Comparison of ENCODE assay signal across 1 cellular context in the genomic region with DNA sequence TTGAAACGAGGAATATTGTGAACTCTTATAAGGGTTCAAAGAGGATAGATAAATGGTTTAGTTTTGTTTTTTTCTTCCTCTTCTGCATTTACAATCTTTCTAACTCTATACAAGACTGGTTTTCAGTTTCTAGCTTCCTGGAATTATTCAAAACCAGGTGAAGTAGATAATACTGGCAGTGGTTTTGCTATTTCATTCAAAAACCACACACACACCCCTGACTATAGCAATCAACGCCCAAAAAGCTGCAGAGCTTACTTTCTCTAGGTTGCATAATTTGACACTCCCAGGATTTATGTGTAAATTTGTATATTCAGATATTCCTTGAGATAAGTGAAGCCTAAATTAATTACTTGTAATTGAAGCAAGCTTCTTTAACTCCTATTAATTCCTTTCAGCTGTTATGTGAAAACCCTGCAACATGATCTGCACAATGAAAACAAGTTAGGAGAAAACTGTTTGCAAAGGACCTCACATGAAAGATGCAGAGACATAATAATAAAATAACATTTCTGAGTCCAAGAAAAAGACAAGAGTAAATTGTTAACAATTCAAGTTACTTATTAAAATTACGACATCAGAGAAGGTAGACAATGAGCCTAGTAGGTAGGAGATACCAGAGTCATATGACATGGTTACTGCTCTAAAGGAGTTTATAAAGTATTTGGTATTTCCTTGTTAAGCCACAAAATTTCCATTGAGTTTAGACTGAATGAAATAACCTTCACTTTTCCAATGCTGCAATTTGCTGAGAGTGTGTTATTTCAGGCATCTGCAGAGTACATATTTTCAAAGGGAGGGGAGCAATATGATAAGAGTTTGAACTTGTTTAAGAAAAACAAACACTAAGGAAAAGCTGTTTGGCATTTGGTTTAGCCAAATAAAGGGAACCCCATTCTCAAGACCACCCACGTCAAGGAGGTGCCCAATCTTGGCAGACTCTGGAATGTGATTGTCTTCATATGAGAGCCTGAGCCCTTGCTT.
A peak's percentile ranks its signal among the peaks of the same experiment; 100 is the strongest.
TF ChIP-seq lines count a peak whose summit lies in the region.

No MANE protein-coding gene starts in this region.

TF ChIP-seq in HepG2, 621 proteins besides CTCF, POLR2A, EP300 and RAD21 (continued from another document and continues in another):
- TF ChIP-seq MAZ (IDR thresholded peaks at IDR 0.05; ENCODE audit: borderline replicate concordance, low read depth, low read length) (no peak), MAZ (CRISPR knock-in tag; IDR thresholded peaks at IDR 0.05; ENCODE audit: low read depth) (no peak), CHCHD3 (CRISPR knock-in tag; IDR thresholded peaks at IDR 0.05) (no peak), AGO2 (optimal IDR thresholded peaks at IDR 0.05; ENCODE audit: low read depth, low read length) (no peak), DPF2 (CRISPR knock-in tag; IDR thresholded peaks at IDR 0.05; ENCODE audit: borderline replicate concordance, low read depth) (no peak), ZNF207 (IDR thresholded peaks at IDR 0.05; ENCODE audit: borderline replicate concordance) (no peak), NFKB2 (CRISPR knock-in tag; IDR thresholded peaks at IDR 0.05; ENCODE audit: borderline replicate concordance) (no peak), TOE1 (CRISPR knock-in tag; IDR thresholded peaks at IDR 0.05) (no peak), FOXO1 (CRISPR knock-in tag; IDR thresholded peaks at IDR 0.05) (0 out of 2 replicates have a peak, but pooled peaks have one; percentile 14), ARID3A (IDR thresholded peaks at IDR 0.05; ENCODE audit: low read depth, low read length) (no peak), PRPF4 (IDR thresholded peaks at IDR 0.05; ENCODE audit: low read depth, low read length, poor library complexity, severe bottlenecking) (no peak), THAP11 (CRISPR knock-in tag; IDR thresholded peaks at IDR 0.05) (no peak; the same call in 1 of the 2 replicates), ZNF703 (CRISPR knock-in tag; IDR thresholded peaks at IDR 0.05; ENCODE audit: borderline replicate concordance) (no peak), SRF (IDR thresholded peaks at IDR 0.05; ENCODE audit: low read depth, low read length) (no peak), ZNF773 (CRISPR knock-in tag; IDR thresholded peaks at IDR 0.05; ENCODE audit: borderline replicate concordance) (no peak), NPAS2 (CRISPR knock-in tag; IDR thresholded peaks at IDR 0.05; ENCODE audit: borderline replicate concordance) (no peak), ZNF660 (CRISPR knock-in tag; IDR thresholded peaks at IDR 0.05; ENCODE audit: borderline replicate concordance, low read depth) (no peak), ZBTB21 (CRISPR knock-in tag; IDR thresholded peaks at IDR 0.05) (no peak), TFDP1 (CRISPR knock-in tag; IDR thresholded peaks at IDR 0.05; ENCODE audit: borderline replicate concordance) (no peak), GATA4 (IDR thresholded peaks at IDR 0.05; ENCODE audit: borderline replicate concordance, low read depth) (peak; percentile 80), KDM5B (CRISPR knock-in tag; IDR thresholded peaks at IDR 0.05; ENCODE audit: borderline replicate concordance) (no peak), NR2F2 (IDR thresholded peaks at IDR 0.05; ENCODE audit: borderline replicate concordance, low read depth) (no peak), HMG20A (CRISPR knock-in tag; IDR thresholded peaks at IDR 0.05; ENCODE audit: borderline replicate concordance) (0 out of 2 replicates have a peak, but pooled peaks have one; percentile 15), NKX3-1 (CRISPR knock-in tag; IDR thresholded peaks at IDR 0.05) (peak; percentile 79; the same call in 1 of the 2 replicates), ZKSCAN1 (IDR thresholded peaks at IDR 0.05; ENCODE audit: low read length) (no peak), MNT (IDR thresholded peaks at IDR 0.05) (no peak), ATF1 (CRISPR knock-in tag; IDR thresholded peaks at IDR 0.05) (no peak; the same call in 1 of the 2 replicates), IKZF5 (CRISPR knock-in tag; IDR thresholded peaks at IDR 0.05) (no peak), ZNF138 (CRISPR knock-in tag; IDR thresholded peaks at IDR 0.05; ENCODE audit: low read depth) (no peak), ZNF598 (CRISPR knock-in tag; IDR thresholded peaks at IDR 0.05; ENCODE audit: borderline replicate concordance) (no peak), ZNF740 (CRISPR knock-in tag; IDR thresholded peaks at IDR 0.05) (no peak), ZNF776 (CRISPR knock-in tag; IDR thresholded peaks at IDR 0.05) (no peak), FOXK2 (IDR thresholded peaks at IDR 0.05) (no peak), ZNF17 (CRISPR knock-in tag; IDR thresholded peaks at IDR 0.05) (no peak), HOXA3 (CRISPR knock-in tag; IDR thresholded peaks at IDR 0.05) (0 out of 2 replicates have a peak, but pooled peaks have one; percentile 24), ZNF30 (CRISPR knock-in tag; IDR thresholded peaks at IDR 0.05) (no peak), ZNF777 (CRISPR knock-in tag; IDR thresholded peaks at IDR 0.05) (no peak), ZNF652 (CRISPR knock-in tag; IDR thresholded peaks at IDR 0.05; ENCODE audit: borderline replicate concordance, low read depth) (no peak)
- TF ChIP-seq, protein P1, sequence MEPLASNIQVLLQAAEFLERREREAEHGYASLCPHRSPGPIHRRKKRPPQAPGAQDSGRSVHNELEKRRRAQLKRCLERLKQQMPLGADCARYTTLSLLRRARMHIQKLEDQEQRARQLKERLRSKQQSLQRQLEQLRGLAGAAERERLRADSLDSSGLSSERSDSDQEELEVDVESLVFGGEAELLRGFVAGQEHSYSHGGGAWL (CRISPR knock-in tag; IDR thresholded peaks at IDR 0.05) = no peak
- TF ChIP-seq, protein P2, sequence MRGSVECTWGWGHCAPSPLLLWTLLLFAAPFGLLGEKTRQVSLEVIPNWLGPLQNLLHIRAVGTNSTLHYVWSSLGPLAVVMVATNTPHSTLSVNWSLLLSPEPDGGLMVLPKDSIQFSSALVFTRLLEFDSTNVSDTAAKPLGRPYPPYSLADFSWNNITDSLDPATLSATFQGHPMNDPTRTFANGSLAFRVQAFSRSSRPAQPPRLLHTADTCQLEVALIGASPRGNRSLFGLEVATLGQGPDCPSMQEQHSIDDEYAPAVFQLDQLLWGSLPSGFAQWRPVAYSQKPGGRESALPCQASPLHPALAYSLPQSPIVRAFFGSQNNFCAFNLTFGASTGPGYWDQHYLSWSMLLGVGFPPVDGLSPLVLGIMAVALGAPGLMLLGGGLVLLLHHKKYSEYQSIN (CRISPR knock-in tag; IDR thresholded peaks at IDR 0.05; ENCODE audit: borderline replicate concordance) = no peak
- TF ChIP-seq, protein P3, sequence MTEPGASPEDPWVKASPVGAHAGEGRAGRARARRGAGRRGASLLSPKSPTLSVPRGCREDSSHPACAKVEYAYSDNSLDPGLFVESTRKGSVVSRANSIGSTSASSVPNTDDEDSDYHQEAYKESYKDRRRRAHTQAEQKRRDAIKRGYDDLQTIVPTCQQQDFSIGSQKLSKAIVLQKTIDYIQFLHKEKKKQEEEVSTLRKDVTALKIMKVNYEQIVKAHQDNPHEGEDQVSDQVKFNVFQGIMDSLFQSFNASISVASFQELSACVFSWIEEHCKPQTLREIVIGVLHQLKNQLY (CRISPR knock-in tag; IDR thresholded peaks at IDR 0.05) = no peak
- TF ChIP-seq, protein P4, sequence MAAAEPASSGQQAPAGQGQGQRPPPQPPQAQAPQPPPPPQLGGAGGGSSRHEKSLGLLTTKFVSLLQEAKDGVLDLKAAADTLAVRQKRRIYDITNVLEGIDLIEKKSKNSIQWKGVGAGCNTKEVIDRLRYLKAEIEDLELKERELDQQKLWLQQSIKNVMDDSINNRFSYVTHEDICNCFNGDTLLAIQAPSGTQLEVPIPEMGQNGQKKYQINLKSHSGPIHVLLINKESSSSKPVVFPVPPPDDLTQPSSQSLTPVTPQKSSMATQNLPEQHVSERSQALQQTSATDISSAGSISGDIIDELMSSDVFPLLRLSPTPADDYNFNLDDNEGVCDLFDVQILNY (CRISPR knock-in tag; conservative IDR thresholded peaks at IDR 0.05) = no peak
- TF ChIP-seq, protein P5, sequence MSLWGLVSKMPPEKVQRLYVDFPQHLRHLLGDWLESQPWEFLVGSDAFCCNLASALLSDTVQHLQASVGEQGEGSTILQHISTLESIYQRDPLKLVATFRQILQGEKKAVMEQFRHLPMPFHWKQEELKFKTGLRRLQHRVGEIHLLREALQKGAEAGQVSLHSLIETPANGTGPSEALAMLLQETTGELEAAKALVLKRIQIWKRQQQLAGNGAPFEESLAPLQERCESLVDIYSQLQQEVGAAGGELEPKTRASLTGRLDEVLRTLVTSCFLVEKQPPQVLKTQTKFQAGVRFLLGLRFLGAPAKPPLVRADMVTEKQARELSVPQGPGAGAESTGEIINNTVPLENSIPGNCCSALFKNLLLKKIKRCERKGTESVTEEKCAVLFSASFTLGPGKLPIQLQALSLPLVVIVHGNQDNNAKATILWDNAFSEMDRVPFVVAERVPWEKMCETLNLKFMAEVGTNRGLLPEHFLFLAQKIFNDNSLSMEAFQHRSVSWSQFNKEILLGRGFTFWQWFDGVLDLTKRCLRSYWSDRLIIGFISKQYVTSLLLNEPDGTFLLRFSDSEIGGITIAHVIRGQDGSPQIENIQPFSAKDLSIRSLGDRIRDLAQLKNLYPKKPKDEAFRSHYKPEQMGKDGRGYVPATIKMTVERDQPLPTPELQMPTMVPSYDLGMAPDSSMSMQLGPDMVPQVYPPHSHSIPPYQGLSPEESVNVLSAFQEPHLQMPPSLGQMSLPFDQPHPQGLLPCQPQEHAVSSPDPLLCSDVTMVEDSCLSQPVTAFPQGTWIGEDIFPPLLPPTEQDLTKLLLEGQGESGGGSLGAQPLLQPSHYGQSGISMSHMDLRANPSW (CRISPR knock-in tag; IDR thresholded peaks at IDR 0.05; ENCODE audit: borderline replicate concordance) = no peak
- TF ChIP-seq, protein P6, sequence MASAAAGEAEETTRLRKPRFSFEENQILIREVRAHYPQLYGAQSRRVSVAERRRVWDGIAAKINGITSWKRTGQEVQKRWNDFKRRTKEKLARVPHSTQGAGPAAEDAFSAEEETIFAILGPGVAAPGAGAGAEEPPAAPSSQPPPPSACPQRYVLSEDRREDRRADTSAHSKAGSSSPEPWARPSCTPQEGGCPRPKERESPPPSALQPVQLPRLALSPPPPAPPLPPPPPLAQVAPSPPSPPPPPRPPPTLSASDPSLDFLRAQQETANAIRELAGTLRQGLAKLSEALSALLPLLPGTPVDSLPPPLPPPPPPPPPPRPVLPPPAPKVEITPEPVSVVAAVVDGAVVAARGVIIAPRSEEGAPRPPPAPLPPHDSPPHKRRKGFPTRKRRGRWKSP (CRISPR knock-in tag; IDR thresholded peaks at IDR 0.05) = no peak
